In genomic region chr14:51087024-51087423, GRCh38 we compare ENCODE assay signal across 11 cellular contexts. TPM values are rescaled to one million over a fixed set of nuclear protein-coding genes. Genes with fewer than 3 reads are reported as not detected.
A peak's percentile ranks its signal among the peaks of the same experiment; 100 is the strongest.
DNase-seq lines count a peak whose midpoint lies in the region; ATAC-seq, FAIRE-seq and TF ChIP-seq lines count a peak whose summit lies in the region.
"Had no signal": no experiment of that assay in that cellular context is flagged by ENCODE, and none has a peak within 500 bp of the region (broad histone marks: within the 10 kb centered on the region; RNA-seq: fewer than 3 reads in every experiment).

No MANE protein-coding gene starts in this region.

- no peaks in the 10 kb centered on the region for H3K4me1 ChIP-seq in HepG2 (ENCODE audit: insufficient read depth, low read length)
- no peaks in the 10 kb centered on the region for H3K4me1 ChIP-seq in right lobe of liver

- no peak for FAIRE-seq in HepG2 (lab: Jason Lieb, UNC)

- H3K27me3 ChIP-seq in HepG2 (ENCODE audit: control insufficient read depth in 1 of 2, insufficient read depth in 2 of 2, low read length in 2 of 2) (peaks cover 0 to 3% of the 10 kb centered on the region in 2 experiments; a peak in 1 of 5 replicates), right lobe of liver (no peaks in the 10 kb centered on the region)

- no peaks in the 10 kb centered on the region for H3K27me3 Mint-ChIP-seq in chondrocyte (ENCODE audit: low read depth)

- TF ChIP-seq EP300 in HepG2 (IDR thresholded peaks at IDR 0.05; ENCODE audit: low read depth in 2 of 2, low read length in 2 of 2), result no peak
- TF ChIP-seq EP300 in HepG2 (CRISPR knock-in tag; IDR thresholded peaks at IDR 0.05; ENCODE audit: borderline replicate concordance), result no peak

- H3K79me2 ChIP-seq in HepG2 (ENCODE audit: insufficient read depth, low read length), result no peaks in the 10 kb centered on the region

- POLR2A ChIA-PET in HepG2 (lab: Yijun Ruan, JAX), result no interaction called here

- no TSS peak for BruUV-seq in HepG2 (replicated peaks; lab: Mats Ljungman, UMichigan)

- WGBS in HepG2 (ENCODE audit: low lambda C conversion rate), result 38% methylated on average over 3 of the region's 3 CpGs
- WGBS in right lobe of liver (ENCODE audit: insufficient coverage, low coverage, low lambda C conversion rate, missing lambda C conversion rate), result 74% methylated on average over 3 of the region's 3 CpGs

- H3K27ac Mint-ChIP-seq in chondrocyte (ENCODE audit: unreplicated experiment), result peak overlapping the region; percentile 33

- no peak overlapping the region for H2AFZ ChIP-seq in HepG2 (ENCODE audit: low read length)

- intact Hi-C loops in HepG2 (cut with micrococcal nuclease; ENCODE audit: unreplicated experiment), result no loop called here
- intact Hi-C loops in right lobe of liver (cut with DNase I), result no loop called here
- intact Hi-C loops in posterior vena cava (cut with DNase I), result no loop called here
- intact Hi-C loops in sciatic nerve (cut with DNase I), result no loop called here

- H3K27ac ChIP-seq in HepG2 (ENCODE audit: extremely low read length, insufficient read depth, low read length) (no peak overlapping the region), right lobe of liver (no peak overlapping the region)

- CTCF ChIA-PET in HepG2 (lab: Yijun Ruan, JAX; ENCODE audit: low intra/inter-chr PET ratio, low total read pairs), result no interaction called here

- H3K4me3 Mint-ChIP-seq in chondrocyte (ENCODE audit: unreplicated experiment), result no peak overlapping the region

- in situ Hi-C loops in HepG2 (cut with HindIII; ENCODE audit: extremely low pct_ligation_motif_present, low pct_unique_long_range_greater_than_20kb), result no loop called here

- DNase-seq in HepG2 (ENCODE audit: low spot score), result no peak
- DNase-seq in right lobe of liver, result no peak
- DNase-seq in NCI-H2029 treated with DMSO at 0.1 percent for 48 hours (lab: John Stamatoyannopoulos, UW), result peak; percentile 35
- no peak for DNase-seq in chondrocyte (ENCODE audit: low spot score)
- no peak for DNase-seq in amniotic stem cell (lab: John Stamatoyannopoulos, UW)
- no peak for DNase-seq in posterior vena cava (ENCODE audit: low spot score)
- DNase-seq in sciatic nerve (ENCODE audit: low spot score), result no peak
- no peak for DNase-seq in cortex of kidney (lab: John Stamatoyannopoulos, UW)
- DNase-seq: NCI-H1092 treated with DMSO at 0.1 percent for 48 hours, retina had no signal

- H3K4me1 Mint-ChIP-seq in chondrocyte (ENCODE audit: low read depth), result peaks cover 41% of the 10 kb centered on the region

- no peak overlapping the region for H3K9ac ChIP-seq in HepG2 (ENCODE audit: insufficient read depth, low read depth, low read length)

- H3K4me3 ChIP-seq in HepG2 (replicated peaks in 1 of 3; ENCODE audit: insufficient read depth in 1 of 3, low read depth in 2 of 3, low read length in 3 of 3) (no peak overlapping the region), right lobe of liver (no peak overlapping the region)
- H3K4me3 ChIP-seq: lung had no signal

- ATAC-seq in HepG2 (no peak), right lobe of liver (no peak), sciatic nerve (no peak)

- TF ChIP-seq RAD21 in HepG2 (CRISPR knock-in tag; IDR thresholded peaks at IDR 0.05), result no peak

- TF ChIP-seq POLR2A in HepG2 (IDR thresholded peaks at IDR 0.05; ENCODE audit: insufficient read depth in 1 of 2, low read depth in 2 of 2, low read length in 2 of 2) (no peak), right lobe of liver (IDR thresholded peaks at IDR 0.05) (no peak)

- no peaks in the 10 kb centered on the region for H3K36me3 ChIP-seq in HepG2 (replicated peaks in 1 of 2; ENCODE audit: control insufficient read depth in 1 of 2, insufficient read depth in 2 of 2, low read length in 2 of 2)
- H3K36me3 ChIP-seq in right lobe of liver, result no peaks in the 10 kb centered on the region

- no peak overlapping the region for H3K4me2 ChIP-seq in HepG2 (ENCODE audit: low read depth, low read length)

- TF ChIP-seq CTCF in HepG2 (CRISPR knock-in tag; IDR thresholded peaks at IDR 0.05) (no peak), right lobe of liver (IDR thresholded peaks at IDR 0.05) (no peak), chondrocyte (IDR thresholded peaks at IDR 0.05) (no peak)

- H3K36me3 Mint-ChIP-seq in chondrocyte (ENCODE audit: low read depth), result peaks cover 4% of the 10 kb centered on the region

- H4K20me1 ChIP-seq in HepG2 (ENCODE audit: insufficient read depth, low read length), result no peaks in the 10 kb centered on the region

- no peaks in the 10 kb centered on the region for H3K9me3 ChIP-seq in HepG2 (ENCODE audit: low read length)
- H3K9me3 ChIP-seq in right lobe of liver, result no peaks in the 10 kb centered on the region

- H3K9me3 Mint-ChIP-seq in chondrocyte (ENCODE audit: low read depth), result no peaks in the 10 kb centered on the region

TF ChIP-seq in HepG2, 621 proteins besides CTCF, POLR2A, EP300 and RAD21:
- TF ChIP-seq ZNF563 (CRISPR knock-in tag; IDR thresholded peaks at IDR 0.05) (no peak), ZEB1 (IDR thresholded peaks at IDR 0.05; ENCODE audit: insufficient replicate concordance, low read depth) (no peak), HDAC2 (CRISPR knock-in tag; IDR thresholded peaks at IDR 0.05) (no peak), ATF7 (IDR thresholded peaks at IDR 0.05) (peak; percentile 22; the same call in 1 of the 2 replicates), ATF7 (CRISPR knock-in tag; IDR thresholded peaks at IDR 0.05) (no peak)

RNA-seq across cellular contexts. Expression of gene TRIM9, which starts 7.9 kb away (rescaled TPM):
- total RNA-seq in HepG2 (2016; rRNA removed; fragmentation: Illumina TruSeq; extraction: Trizol) (0.04 TPM in 1 of 2 replicates, not detected in the other), right lobe of liver (1 to 10 TPM in 1 of 6 experiments, under 1 TPM in 5; 0.07 to 1.9 (median 0.32) TPM), chondrocyte (13.0 to 15.5 TPM (median 13.4 TPM) in 3 replicates), posterior vena cava (1 to 10 TPM; 2.0 to 2.7 TPM), sciatic nerve (5.4 TPM)
- not detected in 2 replicates for total RNA-seq in HepG2 (2016; cell fraction: cytosol; rRNA removed; fragmentation: Illumina TruSeq; extraction: Trizol; ENCODE audit: low read depth)
- 0.04 TPM in 1 of 2 replicates, not detected in the other for total RNA-seq in HepG2 (2016; cell fraction: insoluble cytoplasmic fraction; rRNA removed; fragmentation: Illumina TruSeq; extraction: Trizol)
- total RNA-seq in HepG2 (2016; cell fraction: membrane; rRNA removed; fragmentation: Illumina TruSeq; extraction: Trizol), result 0.06 TPM in 1 of 2 replicates, not detected in the other
- 0.09 TPM in 1 of 2 replicates, not detected in the other for total RNA-seq in HepG2 (2016; cell fraction: nucleus; rRNA removed; fragmentation: Illumina TruSeq; extraction: Trizol)
- polyA plus RNA-seq in HepG2 (2011; rRNA removed), result 0.07 and 0.34 TPM in 2 replicates
- 0.17 and 0.21 TPM in 2 replicates for polyA plus RNA-seq in HepG2 (2011; cell fraction: cytosol; rRNA removed)
- polyA plus RNA-seq in HepG2 (2011; cell fraction: nucleus; rRNA removed), result 0.21 and 0.38 TPM in 2 replicates
- polyA plus RNA-seq in HepG2 (2012), result 0.05 and 0.07 TPM in 2 replicates
- not detected in 2 replicates for polyA plus RNA-seq in HepG2 (2016; cell fraction: cytosol; fragmentation: Illumina TruSeq; extraction: Trizol; ENCODE audit: low read depth)
- not detected in 2 replicates for polyA plus RNA-seq in HepG2 (2016; cell fraction: insoluble cytoplasmic fraction; fragmentation: Illumina TruSeq; extraction: Trizol; ENCODE audit: low read depth)
- not detected in 2 replicates for polyA plus RNA-seq in HepG2 (2016; cell fraction: membrane; fragmentation: Illumina TruSeq; extraction: Trizol; ENCODE audit: low read depth)
- 0.15 TPM in 1 of 2 replicates, not detected in the other for polyA plus RNA-seq in HepG2 (2016; cell fraction: nucleus; fragmentation: Illumina TruSeq; extraction: Trizol; ENCODE audit: insufficient read depth, low read depth)
- polyA minus RNA-seq in HepG2 (2011; rRNA and poly(A)+ RNA removed; ENCODE audit: low replicate concordance), result 0.05 and 0.74 TPM in 2 replicates
- polyA minus RNA-seq in HepG2 (2011; cell fraction: cytosol; rRNA and poly(A)+ RNA removed), result not detected in 2 replicates
- polyA minus RNA-seq in HepG2 (2011; cell fraction: nucleus; rRNA and poly(A)+ RNA removed), result 0.13 and 0.50 TPM in 2 replicates
